6 cellular contexts compared by ENCODE assay signal in the genomic region with DNA sequence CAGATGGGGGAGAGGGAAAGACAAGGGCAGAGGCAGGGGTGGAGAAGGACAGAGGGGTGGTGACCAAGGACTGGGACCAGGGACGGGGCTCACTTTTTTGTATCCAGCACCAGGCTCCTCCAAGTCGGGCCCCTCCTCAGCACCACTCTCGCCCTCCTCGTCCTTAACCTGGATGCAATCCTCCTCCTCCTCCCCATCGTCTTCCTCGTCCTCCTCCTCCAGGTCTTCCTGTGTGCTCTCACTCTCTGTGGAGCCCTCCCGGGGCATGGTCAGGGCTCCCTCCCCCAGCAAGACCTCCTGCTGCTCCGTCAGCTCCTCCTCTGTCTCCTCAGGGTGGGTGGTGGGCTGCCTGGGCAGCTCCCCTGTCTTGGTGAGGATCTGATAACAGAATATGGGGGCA. TPM values are rescaled to one million over a fixed set of nuclear protein-coding genes. Genes with fewer than 3 reads are reported as not detected.
DNase-seq lines count a peak whose midpoint lies in the region; ATAC-seq, FAIRE-seq and TF ChIP-seq lines count a peak whose summit lies in the region.

No MANE protein-coding gene starts in this region.

- no peak for TF ChIP-seq CTCF in AG04450 (IDR thresholded peaks at IDR 0.05; ENCODE audit: low read depth, low read length)
- no peak for TF ChIP-seq CTCF in RWPE2 (IDR thresholded peaks at IDR 0.05; ENCODE audit: poor library complexity, severe bottlenecking)
- no peak for TF ChIP-seq CTCF in keratinocyte (optimal IDR thresholded peaks at IDR 0.05 in 1 of 3, IDR thresholded peaks at IDR 0.05 in 1 of 3, conservative IDR thresholded peaks at IDR 0.05 in 1 of 3; ENCODE audit: extremely low read depth in 1 of 3, insufficient read depth in 2 of 3, low read length in 3 of 3)

- H3K36me3 ChIP-seq in RWPE2 (ENCODE audit: low read depth) (peaks cover 4% of the 10 kb centered on the region; the same call in 1 of the 2 replicates), keratinocyte (ENCODE audit: control insufficient read depth in 2 of 2, extremely low read depth in 1 of 2, insufficient read depth in 2 of 2, low read length in 2 of 2) (peaks cover 0 to 4% of the 10 kb centered on the region in 2 experiments)

- no peaks in the 10 kb centered on the region for H4K20me1 ChIP-seq in keratinocyte (ENCODE audit: control insufficient read depth, extremely low read depth, insufficient read depth, low read length)

- peak overlapping the region; percentile 76 for H3K9ac ChIP-seq in keratinocyte (ENCODE audit: control insufficient read depth, extremely low read depth, insufficient read depth, low read length)

- H2AFZ ChIP-seq in keratinocyte (ENCODE audit: control insufficient read depth, low read length), result peak overlapping the region; percentile 52

- peaks cover 14% of the 10 kb centered on the region for H3K4me1 ChIP-seq in RWPE2 (ENCODE audit: insufficient read depth, poor library complexity, severe bottlenecking)
- peaks cover 18% of the 10 kb centered on the region for H3K4me1 ChIP-seq in keratinocyte (ENCODE audit: control insufficient read depth, extremely low read depth, insufficient read depth, low read length)

- CTCF ChIA-PET in AG04450 (lab: Charles Lee), result interaction anchor here (0.8 to 1.4 kb wide), 2 partner anchors 27 to 29 kb away, joined by 3 to 10 read pairs; no protein-coding TSS in a partner anchor

- peak overlapping the region; percentile 81 for H3K27ac ChIP-seq in AG04450 (ENCODE audit: low read depth, low read length)
- peak overlapping the region; percentile 45 for H3K27ac ChIP-seq in RWPE2 (ENCODE audit: poor library complexity, severe bottlenecking)
- H3K27ac ChIP-seq in keratinocyte (ENCODE audit: control insufficient read depth, insufficient read depth, low read length), result peak overlapping the region; percentile 87

- no peaks in the 10 kb centered on the region for H3K9me1 ChIP-seq in keratinocyte (ENCODE audit: control insufficient read depth, extremely low read depth, insufficient read depth, low read length)

- H3K79me2 ChIP-seq in keratinocyte (ENCODE audit: control insufficient read depth, insufficient read depth, low read length), result no peaks in the 10 kb centered on the region

- FAIRE-seq in keratinocyte (lab: Jason Lieb, UNC) (no peak), HTR-8/SVneo (lab: Jason Lieb, UNC) (no peak)

- dilution Hi-C loops in keratinocyte (cut with MboI; ENCODE audit: extremely low pct_ligation_motif_present, low sequenced_read_pairs), result no loop called here

- ATAC-seq in RWPE2 (ENCODE audit: low read depth), result no peak

- POLR2A ChIA-PET in AG04450 (lab: Yijun Ruan, JAX), result interaction anchor here (0.7 to 2.3 kb wide), 7 partner anchors 8 to 36 kb away, joined by 3 to 14 read pairs (median 4); a partner anchor contains a TSS

- H3K9me3 ChIP-seq in AG04450 (ENCODE audit: control insufficient read depth, insufficient read depth, low read length), result no peaks in the 10 kb centered on the region
- no peaks in the 10 kb centered on the region for H3K9me3 ChIP-seq in RWPE2 (ENCODE audit: severe bottlenecking)
- H3K9me3 ChIP-seq in keratinocyte (ENCODE audit: control insufficient read depth, low read depth, low read length), result no peaks in the 10 kb centered on the region

- no peak for DNase-seq in AG04450 (ENCODE audit: low read depth, low spot score)
- no peak for DNase-seq in RWPE2 (ENCODE audit: low spot score)
- DNase-seq in keratinocyte (ENCODE audit: low read depth, low spot score), result no peak
- no peak for DNase-seq in SK-N-DZ (ENCODE audit: low spot score)
- DNase-seq in HTR-8/SVneo (ENCODE audit: insufficient read length, low spot score), result no peak
- no peak for DNase-seq in COR-L47 (lab: John Stamatoyannopoulos, UW)

- peak overlapping the region; percentile 86 for H3K4me2 ChIP-seq in keratinocyte (ENCODE audit: control insufficient read depth, extremely low read depth, insufficient read depth, low read depth, low read length)

- H3K4me3 ChIP-seq in AG04450 (ENCODE audit: low read depth, low read length), result no peak overlapping the region; the same call in 1 of the 2 replicates
- H3K4me3 ChIP-seq in RWPE2 (ENCODE audit: severe bottlenecking), result no peak overlapping the region
- H3K4me3 ChIP-seq in keratinocyte (ENCODE audit: control insufficient read depth in 2 of 3, extremely low read depth in 1 of 3, insufficient read depth in 2 of 3, low read depth in 1 of 3, low read length in 3 of 3), result peak overlapping the region in 2 of 3 experiments; percentile 39 to 49

- H3K27me3 ChIP-seq in AG04450 (ENCODE audit: control insufficient read depth, insufficient read depth, low read length) (no peaks in the 10 kb centered on the region), RWPE2 (ENCODE audit: insufficient read depth, poor library complexity, severe bottlenecking) (no peaks in the 10 kb centered on the region), keratinocyte (ENCODE audit: control insufficient read depth, extremely low read depth, insufficient read depth, low read length) (no peaks in the 10 kb centered on the region)

RNA-seq across cellular contexts. Expression of a gene that starts 16.8 kb away (rescaled TPM):
- 69.8 and 87.4 TPM in 2 replicates for polyA plus RNA-seq in AG04450 (2011; rRNA removed)
- 74.2 and 110 TPM in 2 replicates for polyA minus RNA-seq in AG04450 (2011; rRNA and poly(A)+ RNA removed)
- 28.0 to 44.2 TPM (median 37.9 TPM) in 3 replicates for polyA plus RNA-seq in keratinocyte
- 1.1 TPM for polyA plus RNA-seq in keratinocyte (2011; ENCODE audit: low read depth)
- 25.6 and 47.9 TPM in 2 replicates for polyA plus RNA-seq in keratinocyte (2011; cell fraction: cytosol; rRNA removed)
- 31.1 and 39.6 TPM in 2 replicates for polyA plus RNA-seq in keratinocyte (2011; cell fraction: nucleus; rRNA removed)
- 24.7 and 39.9 TPM in 2 replicates for polyA plus RNA-seq in keratinocyte (2012; ENCODE audit: low replicate concordance)
- 37.6 to 78.4 TPM (median 53.8 TPM) in 3 replicates for polyA minus RNA-seq in keratinocyte
- polyA minus RNA-seq in keratinocyte (2011; cell fraction: cytosol; rRNA and poly(A)+ RNA removed), result 57.2 TPM
- 19.8 and 23.8 TPM in 2 replicates for polyA minus RNA-seq in keratinocyte (2011; cell fraction: nucleus; rRNA and poly(A)+ RNA removed)
- 60.7 and 63.3 TPM in 2 replicates for polyA plus RNA-seq in SK-N-DZ (2014; cell fraction: cytosol; rRNA removed)
- polyA plus RNA-seq in SK-N-DZ (2014; cell fraction: nucleus; rRNA removed), result 29.9 and 36.7 TPM in 2 replicates

RNA-seq across cellular contexts. Expression of a gene that starts 20.8 kb away (rescaled TPM):
- polyA plus RNA-seq in AG04450 (2011; rRNA removed) (46.5 and 57.5 TPM in 2 replicates), keratinocyte (40.1 to 74.3 TPM (median 49.5 TPM) in 3 replicates)
- polyA minus RNA-seq in AG04450 (2011; rRNA and poly(A)+ RNA removed), result 72.6 and 81.7 TPM in 2 replicates
- polyA plus RNA-seq in keratinocyte (2011; ENCODE audit: low read depth), result 32.5 TPM
- polyA plus RNA-seq in keratinocyte (2011; cell fraction: cytosol; rRNA removed), result 44.1 and 59.8 TPM in 2 replicates
- 23.5 and 23.8 TPM in 2 replicates for polyA plus RNA-seq in keratinocyte (2011; cell fraction: nucleus; rRNA removed)
- polyA plus RNA-seq in keratinocyte (2012; ENCODE audit: low replicate concordance), result 38.9 and 48.8 TPM in 2 replicates
- 38.0 to 89.3 TPM (median 75.4 TPM) in 3 replicates for polyA minus RNA-seq in keratinocyte
- polyA minus RNA-seq in keratinocyte (2011; cell fraction: cytosol; rRNA and poly(A)+ RNA removed), result 68.3 TPM
- 11.5 and 17.5 TPM in 2 replicates for polyA minus RNA-seq in keratinocyte (2011; cell fraction: nucleus; rRNA and poly(A)+ RNA removed)
- polyA plus RNA-seq in SK-N-DZ (2014; cell fraction: cytosol; rRNA removed), result 40.5 and 43.3 TPM in 2 replicates
- 18.4 and 18.9 TPM in 2 replicates for polyA plus RNA-seq in SK-N-DZ (2014; cell fraction: nucleus; rRNA removed)

RNA-seq across cellular contexts. Expression of a gene that starts 36.1 kb away (rescaled TPM):
- 21.3 and 36.7 TPM in 2 replicates for polyA plus RNA-seq in AG04450 (2011; rRNA removed)
- polyA minus RNA-seq in AG04450 (2011; rRNA and poly(A)+ RNA removed), result 46.9 and 72.0 TPM in 2 replicates
- polyA plus RNA-seq in keratinocyte, result 3.0 to 11.1 TPM (median 4.5 TPM) in 3 replicates
- polyA plus RNA-seq in keratinocyte (2011; ENCODE audit: low read depth), result 42.8 TPM
- polyA plus RNA-seq in keratinocyte (2011; cell fraction: cytosol; rRNA removed), result 4.4 and 7.3 TPM in 2 replicates
- polyA plus RNA-seq in keratinocyte (2011; cell fraction: nucleus; rRNA removed), result 6.9 and 8.3 TPM in 2 replicates
- polyA plus RNA-seq in keratinocyte (2012; ENCODE audit: low replicate concordance), result 6.0 and 43.9 TPM in 2 replicates
- 14.3 to 22.8 TPM (median 19.8 TPM) in 3 replicates for polyA minus RNA-seq in keratinocyte
- polyA minus RNA-seq in keratinocyte (2011; cell fraction: cytosol; rRNA and poly(A)+ RNA removed), result 16.5 TPM
- 9.6 and 10.8 TPM in 2 replicates for polyA minus RNA-seq in keratinocyte (2011; cell fraction: nucleus; rRNA and poly(A)+ RNA removed)
- polyA plus RNA-seq in SK-N-DZ (2014; cell fraction: cytosol; rRNA removed), result 98.0 and 108 TPM in 2 replicates
- polyA plus RNA-seq in SK-N-DZ (2014; cell fraction: nucleus; rRNA removed), result 85.1 and 97.0 TPM in 2 replicates

RNA-seq across cellular contexts. Expression of a gene that starts 54.4 kb away (rescaled TPM):
- polyA plus RNA-seq in AG04450 (2011; rRNA removed), result 0.86 and 0.97 TPM in 2 replicates
- polyA minus RNA-seq in AG04450 (2011; rRNA and poly(A)+ RNA removed), result 4.4 and 4.9 TPM in 2 replicates
- polyA plus RNA-seq in keratinocyte, result 1.3 to 4.5 TPM (median 3.4 TPM) in 3 replicates
- polyA plus RNA-seq in keratinocyte (2011; ENCODE audit: low read depth), result 0.37 TPM
- polyA plus RNA-seq in keratinocyte (2011; cell fraction: cytosol; rRNA removed), result 1.9 and 2.0 TPM in 2 replicates
- polyA plus RNA-seq in keratinocyte (2011; cell fraction: nucleus; rRNA removed), result 3.5 and 5.1 TPM in 2 replicates
- 0.75 and 3.2 TPM in 2 replicates for polyA plus RNA-seq in keratinocyte (2012; ENCODE audit: low replicate concordance)
- 3.7 to 8.3 TPM (median 5.1 TPM) in 3 replicates for polyA minus RNA-seq in keratinocyte
- polyA minus RNA-seq in keratinocyte (2011; cell fraction: cytosol; rRNA and poly(A)+ RNA removed), result 6.3 TPM
- polyA minus RNA-seq in keratinocyte (2011; cell fraction: nucleus; rRNA and poly(A)+ RNA removed), result 1.7 and 2.5 TPM in 2 replicates
- 13.8 and 14.9 TPM in 2 replicates for polyA plus RNA-seq in SK-N-DZ (2014; cell fraction: cytosol; rRNA removed)
- 11.7 and 14.3 TPM in 2 replicates for polyA plus RNA-seq in SK-N-DZ (2014; cell fraction: nucleus; rRNA removed)

Comparison
In these comparisons a context has a peak if more than half of its experiments do, and no peak if none do; other contexts are left out.
1. H3K4me3 ChIP-seq: peak in keratinocyte (2 of 3); none in AG04450 (single experiment) and RWPE2 (single experiment).
2. Peak in every context shown above with its lines, with median percentiles within 50 percentile points of each other: H3K27ac ChIP-seq.